ENCODE assay signal across 30 cellular contexts in the genomic region with DNA sequence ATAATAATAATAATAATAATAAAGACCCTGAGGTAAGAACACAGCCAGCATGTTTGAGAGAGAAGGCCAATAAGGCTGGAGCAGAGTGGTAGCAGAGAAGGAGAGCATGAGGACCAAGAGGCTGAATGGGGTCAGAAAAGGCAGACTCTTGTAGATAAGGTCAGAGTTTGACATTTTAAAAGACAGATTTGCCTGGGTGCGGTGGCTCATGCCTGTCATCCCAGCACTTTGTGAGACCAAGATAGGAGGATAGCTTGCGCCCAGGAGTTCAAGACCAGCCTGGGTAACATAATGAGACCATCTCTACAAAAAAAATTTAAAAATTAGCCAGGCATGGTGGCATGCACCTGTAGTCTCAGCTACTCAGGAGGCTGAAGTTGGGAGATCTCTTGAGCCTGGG. TPM values are rescaled to one million over a fixed set of nuclear protein-coding genes. Genes with fewer than 3 reads are reported as not detected.
DNase-seq lines count a peak whose midpoint lies in the region; ATAC-seq, FAIRE-seq and TF ChIP-seq lines count a peak whose summit lies in the region.
"Had no signal": no experiment of that assay in that cellular context is flagged by ENCODE, and none has a peak within 500 bp of the region (broad histone marks: within the 10 kb centered on the region; RNA-seq: fewer than 3 reads in every experiment).

No MANE protein-coding gene starts in this region.

- no peaks in the 10 kb centered on the region for H3K36me3 ChIP-seq in lower lobe of right lung
- H3K36me3 ChIP-seq in spleen = no peaks in the 10 kb centered on the region
- H3K36me3 ChIP-seq: BE2C, BLaER1 had no signal

- no peak for TF ChIP-seq RAD21 in A549 (conservative IDR thresholded peaks at IDR 0.05 in 1 of 2, IDR thresholded peaks at IDR 0.05 in 1 of 2)

- H3K4me3 ChIP-seq in A549 (no peak overlapping the region), lower lobe of right lung (no peak overlapping the region), spleen (no peak overlapping the region)
- H3K4me3 ChIP-seq: BLaER1, GM12878 had no signal

- ATAC-seq in A549 (no peak), lower lobe of right lung (no peak), Right ventricle myocardium inferior (no peak)
- ATAC-seq: GM12878 had no signal

- CTCF ChIA-PET in A549 (lab: Yijun Ruan, JAX) = interaction anchor here (1.6 to 16.5 kb wide), 5 partner anchors 9 to 41 kb away, joined by 4 to 162 read pairs (median 40); no protein-coding TSS in a partner anchor

- intact Hi-C loops in lower lobe of right lung (cut with DNase I) = no loop called here
- intact Hi-C loops in spleen (cut with DNase I; ENCODE audit: low total_unique reads) = no loop called here
- intact Hi-C loops in Right ventricle myocardium inferior (cut with DNase I) = no loop called here

- POLR2A ChIA-PET in A549 (lab: Yijun Ruan, JAX) = no interaction called here

- no peaks in the 10 kb centered on the region for H3K4me1 ChIP-seq in A549
- no peaks in the 10 kb centered on the region for H3K4me1 ChIP-seq in lower lobe of right lung
- no peaks in the 10 kb centered on the region for H3K4me1 ChIP-seq in spleen
- H3K4me1 ChIP-seq: BE2C, BLaER1 had no signal

- DNase-seq in A549 (ENCODE audit: low read depth in 1 of 2, low spot score in 1 of 2) = no peak
- peak; percentile 1 for DNase-seq in lower lobe of right lung
- DNase-seq in spleen = peak; percentile 7
- no peak for DNase-seq in foreskin melanocyte
- DNase-seq in Right ventricle myocardium inferior (ENCODE audit: missing footprints) = no peak
- DNase-seq: ACHN; BE2C; C1 segment of cervical spinal cord; CD4-positive, alpha-beta memory T cell; CD4-positive, CD25-positive, alpha-beta regulatory T cell; CD8-positive, alpha-beta memory T cell; COR-L47; DMS 273 treated with DMSO at 0.1 percent for 48 hours; DMS153; DMS53; DMS79; DND-41; EL; GDM1 had no signal

- H3K27ac ChIP-seq in A549 (no peak overlapping the region), lower lobe of right lung (no peak overlapping the region), spleen (no peak overlapping the region)
- H3K27ac ChIP-seq: 22Rv1, BLaER1 had no signal

- H3K9me3 ChIP-seq in A549 = peaks cover 14% of the 10 kb centered on the region; the same call in 1 of the 3 replicates
- no peaks in the 10 kb centered on the region for H3K9me3 ChIP-seq in lower lobe of right lung
- H3K9me3 ChIP-seq in spleen = no peaks in the 10 kb centered on the region
- H3K9me3 ChIP-seq: BE2C, BLaER1 had no signal

- no peak overlapping the region for H3K4me2 ChIP-seq in A549
- H3K4me2 ChIP-seq: BLaER1 had no signal

- no peak for TF ChIP-seq POLR2A in A549 (IDR thresholded peaks at IDR 0.05; ENCODE audit: low read length)
- TF ChIP-seq POLR2A in spleen (IDR thresholded peaks at IDR 0.05) = no peak

- H3K27me3 ChIP-seq in lower lobe of right lung (ENCODE audit: low read depth) = no peaks in the 10 kb centered on the region
- H3K27me3 ChIP-seq in spleen (replicated peaks in 1 of 7) = no peaks in the 10 kb centered on the region
- H3K27me3 ChIP-seq: BE2C had no signal

- no peak for TF ChIP-seq CTCF in A549 (IDR thresholded peaks at IDR 0.05)
- TF ChIP-seq CTCF in lower lobe of right lung (IDR thresholded peaks at IDR 0.05) = no peak
- no peak for TF ChIP-seq CTCF in spleen (IDR thresholded peaks at IDR 0.05 in 8 of 11, conservative IDR thresholded peaks at IDR 0.05 in 3 of 11)

- WGBS in A549 (ENCODE audit: missing lambda C conversion rate) = 47% methylated on average over 2 of the region's 2 CpGs
- WGBS in spleen, 5 donors = 83 to 97% (median 92%) methylated on average over 2 of the region's 2 CpGs

- FAIRE-seq in A549 (lab: Jason Lieb, UNC) = no peak
- FAIRE-seq: GM12878, GM12892, GM18507 had no signal

- no peak for TF ChIP-seq EP300 in A549 (IDR thresholded peaks at IDR 0.05)

TF ChIP-seq in A549, 52 proteins besides CTCF, POLR2A, EP300 and RAD21:
- TF ChIP-seq CEBPB (IDR thresholded peaks at IDR 0.05) (no peak), PBX3 (IDR thresholded peaks at IDR 0.05) (no peak), FOSL2 (IDR thresholded peaks at IDR 0.05) (no peak), FOSL2 (CRISPR knock-in tag; IDR thresholded peaks at IDR 0.05) (0 out of 2 replicates have a peak, but pooled peaks have one; percentile 11)

RNA-seq across cellular contexts. Expression of gene WFIKKN2, which starts 11.0 kb away (rescaled TPM):
- polyA plus RNA-seq in A549 (2011; rRNA removed) (not detected in 2 replicates), A549 (2017; fragmentation: RNase III; extraction: RNeasy Plus Mini Kit Qiagen cat#74134 plus additional on column Dnase treatment) (not detected in 3 replicates), spleen (under 1 TPM; 0.02 to 0.06 (median 0.02) TPM)
- 0.01 TPM in 1 of 2 replicates, not detected in the other for polyA plus RNA-seq in A549 (2012; cell fraction: cytosol; rRNA removed)
- polyA plus RNA-seq in A549 (2012; cell fraction: nucleus; rRNA removed) = 0.07 TPM in 1 of 2 replicates, not detected in the other
- not detected in 2 replicates for polyA minus RNA-seq in A549 (2011; rRNA and poly(A)+ RNA removed)
- total RNA-seq in lower lobe of right lung (0.35 TPM), spleen (under 1 TPM in 3 of 7 donors, not detected in 4; 0.13 to 0.51 (median 0.26) TPM), Right ventricle myocardium inferior (0.14 TPM)
- total RNA-seq: A172; A673; CD4-positive, alpha-beta memory T cell; CD4-positive, CD25-positive, alpha-beta regulatory T cell; CD8-positive, alpha-beta memory T cell; Daoy; G401 had no signal
- polyA plus RNA-seq: CD14-positive monocyte; CD4-positive, alpha-beta memory T cell; CD4-positive, CD25-positive, alpha-beta regulatory T cell; CD8-positive, alpha-beta memory T cell; GM12878 had no signal

RNA-seq across cellular contexts. Expression of gene TOB1, which starts 41.7 kb away (rescaled TPM):
- polyA plus RNA-seq in A549 (2011; rRNA removed) (101 and 133 TPM in 2 replicates), A549 (2017; fragmentation: RNase III; extraction: RNeasy Plus Mini Kit Qiagen cat#74134 plus additional on column Dnase treatment) (77.9 to 111 TPM (median 103 TPM) in 3 replicates), spleen (1 to 10 TPM; 6.3 to 9.8 (median 9.4) TPM)
- 39.6 and 55.5 TPM in 2 replicates for polyA plus RNA-seq in A549 (2012; cell fraction: cytosol; rRNA removed)
- polyA plus RNA-seq in A549 (2012; cell fraction: nucleus; rRNA removed) = 57.4 and 64.7 TPM in 2 replicates
- polyA minus RNA-seq in A549 (2011; rRNA and poly(A)+ RNA removed) = 172 and 195 TPM in 2 replicates
- total RNA-seq in lower lobe of right lung (72.9 TPM), spleen (10 to 100 TPM; 20.0 to 42.3 (median 26.3) TPM), Right ventricle myocardium inferior (83.3 TPM)

RNA-seq across cellular contexts. Expression of gene ANKRD40CL, which starts 57.1 kb away (rescaled TPM):
- polyA plus RNA-seq in A549 (2011; rRNA removed) = 0.18 and 0.22 TPM in 2 replicates
- polyA plus RNA-seq in A549 (2012; cell fraction: cytosol; rRNA removed) = not detected in 2 replicates
- not detected in 2 replicates for polyA plus RNA-seq in A549 (2012; cell fraction: nucleus; rRNA removed)
- 0.13 TPM in 1 of 3 replicates, not detected in the others for polyA plus RNA-seq in A549 (2017; fragmentation: RNase III; extraction: RNeasy Plus Mini Kit Qiagen cat#74134 plus additional on column Dnase treatment)
- 0.25 and 0.39 TPM in 2 replicates for polyA minus RNA-seq in A549 (2011; rRNA and poly(A)+ RNA removed)
- not detected for total RNA-seq in lower lobe of right lung
- total RNA-seq in spleen = not detected
- not detected for polyA plus RNA-seq in spleen
- not detected for total RNA-seq in Right ventricle myocardium inferior
- total RNA-seq: A172; A673; CD4-positive, alpha-beta memory T cell; CD4-positive, CD25-positive, alpha-beta regulatory T cell; CD8-positive, alpha-beta memory T cell; Daoy; G401; GM12878 had no signal
- polyA plus RNA-seq: AG04450; CD14-positive monocyte; CD4-positive, alpha-beta memory T cell; CD4-positive, CD25-positive, alpha-beta regulatory T cell; CD8-positive, alpha-beta memory T cell; GM12878 had no signal

Comparison
In these comparisons a context has a peak if more than half of its experiments do, and no peak if none do; other contexts are left out.
1. DNase-seq: peak in lower lobe of right lung (single experiment) and spleen (single experiment); none in A549 (0 of 2), foreskin melanocyte (single experiment) and Right ventricle myocardium inferior (single experiment).